ENCODE assay signal across 8 cellular contexts in genomic region chr12:31362115-31362758, GRCh38. TPM values are rescaled to one million over a fixed set of nuclear protein-coding genes. Genes with fewer than 3 reads are reported as not detected.
DNase-seq lines count a peak whose midpoint lies in the region; ATAC-seq, FAIRE-seq and TF ChIP-seq lines count a peak whose summit lies in the region.

No MANE protein-coding gene starts in this region.

- H3K9me3 ChIP-seq in neuronal stem cell (replicated peaks in 1 of 2; ENCODE audit: control insufficient read depth in 2 of 2, insufficient read depth in 1 of 2, low read depth in 1 of 2, low read length in 2 of 2), result no peaks in the 10 kb centered on the region

- H3K14ac ChIP-seq in neuronal stem cell (ENCODE audit: low read length), result no peak overlapping the region

- no peak overlapping the region for H3K9ac ChIP-seq in neuronal stem cell (ENCODE audit: low read depth, low read length, poor library complexity)

- H3K23ac ChIP-seq in neuronal stem cell (ENCODE audit: low read depth, low read length, poor library complexity), result no peak overlapping the region

- no peaks in the 10 kb centered on the region for H3K36me3 ChIP-seq in neuronal stem cell (replicated peaks in 1 of 2; ENCODE audit: control insufficient read depth in 2 of 2, insufficient read depth in 2 of 2, low read length in 2 of 2)

- no CpG with 5 or more reads among the region's 13 CpGs for WGBS in neuronal stem cell (ENCODE audit: extremely low coverage in 2 of 2, insufficient read length in 2 of 2, insufficient replicate concordance in 1 of 2), 2 donors

- H3K4ac ChIP-seq in neuronal stem cell (ENCODE audit: low read length), result no peak overlapping the region

- no peak overlapping the region for H2BK5ac ChIP-seq in neuronal stem cell (ENCODE audit: low read length)

- H3K27ac ChIP-seq in neuronal stem cell (replicated peaks; ENCODE audit: low read length), result peak overlapping the region; percentile 89

- peak; percentile 4 for TF ChIP-seq CTCF in astrocyte of the cerebellum (IDR thresholded peaks at IDR 0.05; ENCODE audit: low read depth, low read length, missing control alignments)

- in situ Hi-C loops in astrocyte of the cerebellum (cut with HindIII; ENCODE audit: low sequenced_read_pairs), result no loop called here

- H2BK12ac ChIP-seq in neuronal stem cell (ENCODE audit: low read length), result no peak overlapping the region

- no peak for DNase-seq in activated T-cell treated with anti-CD3 and anti-CD28 coated beads, Interleukin-2, amount 50 U/mL, for 24 hours
- DNase-seq in activated T-cell treated with anti-CD3 and anti-CD28 coated beads for 4 hours (no peak), NCI-H2081 treated with DMSO at 0.1 percent for 48 hours (lab: John Stamatoyannopoulos, UW) (peak; percentile 70), astrocyte of the cerebellum (ENCODE audit: low read depth) (peak; percentile 32), neuronal stem cell (ENCODE audit: low spot score) (peak; percentile 33), H54 (ENCODE audit: insufficient read length, low spot score) (no peak)
- no peak for DNase-seq in stimulated activated naive CD4-positive, alpha-beta T cell treated with Interleukin-2 at 50 U/mL for 16 hours (lab: John Stamatoyannopoulos, UW)

- H3K18ac ChIP-seq in neuronal stem cell (ENCODE audit: low read length), result peak overlapping the region; percentile 95

- FAIRE-seq in H54 (lab: Jason Lieb, UNC), result no peak

- no peaks in the 10 kb centered on the region for H3K27me3 ChIP-seq in neuronal stem cell (ENCODE audit: control insufficient read depth in 3 of 3, insufficient read depth in 3 of 3, low read depth in 1 of 3, low read length in 3 of 3)

- peak overlapping the region; percentile 34 for H3K4me2 ChIP-seq in neuronal stem cell (ENCODE audit: insufficient read depth, low read length, poor library complexity, severe bottlenecking)

- peak overlapping the region; percentile 5 for H3K27ac Mint-ChIP-seq in activated T-cell treated with anti-CD3 and anti-CD28 coated beads, Interleukin-2, amount 50 U/mL, for 24 hours

- no peak overlapping the region for H2AK5ac ChIP-seq in neuronal stem cell (ENCODE audit: low read depth, low read length)

- no peak overlapping the region for H4K91ac ChIP-seq in neuronal stem cell (ENCODE audit: low read depth, low read length, poor library complexity)

- H3K27me3 Mint-ChIP-seq in activated T-cell treated with anti-CD3 and anti-CD28 coated beads, Interleukin-2, amount 50 U/mL, for 24 hours, result no peaks in the 10 kb centered on the region

- H3K9me3 Mint-ChIP-seq in activated T-cell treated with anti-CD3 and anti-CD28 coated beads, Interleukin-2, amount 50 U/mL, for 24 hours, result no peaks in the 10 kb centered on the region

- H4K8ac ChIP-seq in neuronal stem cell (ENCODE audit: low read depth, low read length), result no peak overlapping the region

- H3K4me1 Mint-ChIP-seq in activated T-cell treated with anti-CD3 and anti-CD28 coated beads, Interleukin-2, amount 50 U/mL, for 24 hours (ENCODE audit: low read depth), result peaks cover 14% of the 10 kb centered on the region

- H3K4me1 ChIP-seq in neuronal stem cell (ENCODE audit: control insufficient read depth in 2 of 2, insufficient read depth in 1 of 2, low read depth in 1 of 2, low read length in 2 of 2), result peaks cover 15 to 16% of the 10 kb centered on the region in 2 donors

- H3K4me3 Mint-ChIP-seq in activated T-cell treated with anti-CD3 and anti-CD28 coated beads, Interleukin-2, amount 50 U/mL, for 24 hours, result peak overlapping the region; percentile 4

- no peak for TF ChIP-seq POLR2A in H54 (IDR thresholded peaks at IDR 0.05; ENCODE audit: low read depth, low read length)

- peak overlapping the region; percentile 18 for H2BK120ac ChIP-seq in neuronal stem cell (ENCODE audit: low read depth, low read length)

- H3K4me3 ChIP-seq in astrocyte of the cerebellum (ENCODE audit: low read depth, low read length), result no peak overlapping the region
- H3K4me3 ChIP-seq in neuronal stem cell (ENCODE audit: low read length in 2 of 2), result peak overlapping the region in 1 of 2 donors; percentile 38

- H3K79me1 ChIP-seq in neuronal stem cell (ENCODE audit: low read depth, low read length), result no peaks in the 10 kb centered on the region

- H2AFZ ChIP-seq in neuronal stem cell (ENCODE audit: low read length), result peak overlapping the region; percentile 82

- no peaks in the 10 kb centered on the region for H3K36me3 Mint-ChIP-seq in activated T-cell treated with anti-CD3 and anti-CD28 coated beads, Interleukin-2, amount 50 U/mL, for 24 hours (ENCODE audit: low read depth)

- H2BK15ac ChIP-seq in neuronal stem cell (ENCODE audit: low read length), result no peak overlapping the region

- ATAC-seq in HG02973 (IDR thresholded peaks at IDR 0.05; ENCODE audit: unreplicated experiment), result peak; percentile 45

RNA-seq across cellular contexts. Expression of gene SINHCAF, which starts 36.3 kb away (rescaled TPM):
- polyA plus RNA-seq in neuronal stem cell (2013, experiment 1 of 2), result 288 TPM
- 311 TPM for polyA plus RNA-seq in neuronal stem cell (2013, experiment 2 of 2)

Comparison
In these comparisons a context has a peak if more than half of its experiments do, and no peak if none do; other contexts are left out.
1. DNase-seq: peak in NCI-H2081 treated with DMSO at 0.1 percent for 48 hours (single experiment), astrocyte of the cerebellum (single experiment) and neuronal stem cell (single experiment); none in activated T-cell treated with anti-CD3 and anti-CD28 coated beads, Interleukin-2, amount 50 U/mL, for 24 hours (single experiment), activated T-cell treated with anti-CD3 and anti-CD28 coated beads for 4 hours (single experiment), H54 (single experiment) and stimulated activated naive CD4-positive, alpha-beta T cell treated with Interleukin-2 at 50 U/mL for 16 hours (single experiment).